In the genomic region with DNA sequence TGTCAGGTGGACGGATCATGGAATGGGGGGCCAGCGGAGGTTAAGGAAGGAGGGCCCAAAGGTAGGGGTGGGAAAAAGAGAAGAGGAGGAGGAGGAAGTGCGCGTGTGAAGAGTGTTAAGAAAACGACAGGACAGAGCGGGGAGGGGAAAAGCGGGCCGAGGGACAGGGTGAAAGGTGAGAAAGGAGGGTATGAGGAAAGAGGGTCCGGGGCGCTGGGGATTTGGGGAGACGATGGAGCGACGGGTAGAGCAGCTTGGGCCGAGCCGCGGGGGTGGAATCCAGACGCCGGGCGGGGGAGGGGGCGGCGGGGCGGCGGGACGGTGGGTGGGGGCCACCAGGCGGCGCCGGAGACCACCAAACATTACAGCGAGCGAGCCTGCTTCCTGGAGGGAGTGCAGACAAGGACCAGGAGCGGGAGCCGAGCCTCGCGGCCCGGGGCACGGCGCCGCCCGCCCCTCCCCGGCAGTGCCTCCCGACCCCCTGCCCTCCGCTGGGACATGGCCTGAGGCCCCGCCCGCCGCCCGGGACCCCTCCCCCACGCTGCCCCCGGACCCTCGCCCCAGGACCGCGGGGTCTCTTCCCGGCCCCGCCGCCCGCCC, we compare ENCODE assay signal across 8 cellular contexts. TPM values are rescaled to one million over a fixed set of nuclear protein-coding genes. Genes with fewer than 3 reads are reported as not detected.
DNase-seq lines count a peak whose midpoint lies in the region; ATAC-seq and TF ChIP-seq lines count a peak whose summit lies in the region.
"Not testable (repeated sequence)": the region's sequence is repeated elsewhere in the genome, so short reads cannot be mapped to it uniquely, and the experiment has no call there.

No MANE protein-coding gene starts in this region.

- not testable (repeated sequence) for H3K4me2 ChIP-seq in mesenchymal stem cell (ENCODE audit: low read length, poor library complexity, severe bottlenecking)
- peak overlapping the region; percentile 90 for H3K4me2 ChIP-seq in smooth muscle cell

- not testable (repeated sequence) for H3K27me3 ChIP-seq in mesenchymal stem cell (ENCODE audit: control insufficient read depth in 1 of 2, insufficient read depth in 1 of 2, low read length in 2 of 2); smooth muscle cell (ENCODE audit: low read depth)

- H4K91ac ChIP-seq in mesenchymal stem cell (ENCODE audit: low read length), result not testable (repeated sequence)

- not testable (repeated sequence) for H3K79me1 ChIP-seq in mesenchymal stem cell (replicated peaks; ENCODE audit: low read length, poor library complexity, severe bottlenecking)

- H3F3A ChIP-seq in smooth muscle cell (ENCODE audit: low read depth), result not testable (repeated sequence)

- H3K27ac ChIP-seq in mesenchymal stem cell (ENCODE audit: low read length, poor library complexity, severe bottlenecking), result not testable (repeated sequence)
- H3K27ac ChIP-seq in smooth muscle cell (ENCODE audit: low read depth), result peak overlapping the region; percentile 89

- not testable (repeated sequence) for H3K36me3 ChIP-seq in mesenchymal stem cell (ENCODE audit: control insufficient read depth in 1 of 2, insufficient read depth in 2 of 2, low read depth in 1 of 2, low read length in 2 of 2); smooth muscle cell (ENCODE audit: low read depth)

- not testable (repeated sequence) for DNase-seq in AG10803 (ENCODE audit: low read depth); activated T-helper 2 cell treated with anti-CD3 and anti-CD28 coated beads, Interferon-gamma antibody, Interleukin-2, Interleukin-4, amounts not matched to agents 10 μg/mL and 5 μg/mL and 100 μg/mL, durations not matched to agents 14 hours and 24 hours and 36 hours (ENCODE audit: low spot score); epithelial cell of proximal tubule (ENCODE audit: low read depth); mesenchymal stem cell; smooth muscle cell (lab: John Stamatoyannopoulos, UW; ENCODE audit: unreplicated experiment)
- peak; percentile 46 for DNase-seq in NB4 (ENCODE audit: low read depth)

- not testable (repeated sequence) for H3K14ac ChIP-seq in mesenchymal stem cell (ENCODE audit: low read length in 2 of 2)

- not testable (repeated sequence) for H3K4me1 ChIP-seq in mesenchymal stem cell (ENCODE audit: control insufficient read depth, insufficient read depth, low read depth, low read length); smooth muscle cell (ENCODE audit: low read depth)

- H3K36me3 Mint-ChIP-seq in activated T-helper 2 cell treated with anti-CD3 and anti-CD28 coated beads, Interferon-gamma antibody, Interleukin-2, Interleukin-4, amounts not matched to agents 10 μg/mL and 5 μg/mL and 100 μg/mL, durations not matched to agents 14 hours and 24 hours and 36 hours (ENCODE audit: low read depth), result peaks cover 20% of the 10 kb centered on the region

- H3K9me3 Mint-ChIP-seq in activated T-helper 2 cell treated with anti-CD3 and anti-CD28 coated beads, Interferon-gamma antibody, Interleukin-2, Interleukin-4, amounts not matched to agents 10 μg/mL and 5 μg/mL and 100 μg/mL, durations not matched to agents 14 hours and 24 hours and 36 hours, result not testable (repeated sequence)

- H3K27me3 Mint-ChIP-seq in activated T-helper 2 cell treated with anti-CD3 and anti-CD28 coated beads, Interferon-gamma antibody, Interleukin-2, Interleukin-4, amounts not matched to agents 10 μg/mL and 5 μg/mL and 100 μg/mL, durations not matched to agents 14 hours and 24 hours and 36 hours (ENCODE audit: low read depth), result not testable (repeated sequence)

- H4K20me1 ChIP-seq in smooth muscle cell (ENCODE audit: low read depth), result peaks cover 27% of the 10 kb centered on the region

- H2BK12ac ChIP-seq in mesenchymal stem cell (ENCODE audit: low read length in 2 of 2), result not testable (repeated sequence)

- H4K8ac ChIP-seq in mesenchymal stem cell (ENCODE audit: low read length), result not testable (repeated sequence)

- H2AFZ ChIP-seq in mesenchymal stem cell (ENCODE audit: low read depth, low read length); smooth muscle cell (ENCODE audit: low read depth): not testable (repeated sequence)

- H3K9me3 ChIP-seq in mesenchymal stem cell (ENCODE audit: control insufficient read depth, low read length); smooth muscle cell (replicated peaks; ENCODE audit: low read depth): not testable (repeated sequence)

- peaks cover 19% of the 10 kb centered on the region for H3K4me1 Mint-ChIP-seq in activated T-helper 2 cell treated with anti-CD3 and anti-CD28 coated beads, Interferon-gamma antibody, Interleukin-2, Interleukin-4, amounts not matched to agents 10 μg/mL and 5 μg/mL and 100 μg/mL, durations not matched to agents 14 hours and 24 hours and 36 hours (ENCODE audit: low read depth)

- H3K4me3 Mint-ChIP-seq in activated T-helper 2 cell treated with anti-CD3 and anti-CD28 coated beads, Interferon-gamma antibody, Interleukin-2, Interleukin-4, amounts not matched to agents 10 μg/mL and 5 μg/mL and 100 μg/mL, durations not matched to agents 14 hours and 24 hours and 36 hours (ENCODE audit: low read depth), result peak overlapping the region; percentile 95

- TF ChIP-seq POLR2A in NB4 (IDR thresholded peaks at IDR 0.05; ENCODE audit: extremely low read depth, insufficient read length), result not testable (repeated sequence)

- no CpG with 5 or more reads among the region's 54 CpGs for WGBS in mesenchymal stem cell
- WGBS in smooth muscle cell (ENCODE audit: low lambda C conversion rate), result no CpG with 5 or more reads among the region's 54 CpGs

- H3K9ac ChIP-seq in mesenchymal stem cell (ENCODE audit: low read length) (peak overlapping the region; percentile 75), smooth muscle cell (ENCODE audit: low read depth) (peak overlapping the region; percentile 94)

- not testable (repeated sequence) for H2BK5ac ChIP-seq in mesenchymal stem cell (ENCODE audit: low read depth, low read length, poor library complexity, severe bottlenecking)

- H3K4ac ChIP-seq in mesenchymal stem cell (ENCODE audit: low read depth in 1 of 2, low read length in 2 of 2), result not testable (repeated sequence)

- H3K27ac Mint-ChIP-seq in activated T-helper 2 cell treated with anti-CD3 and anti-CD28 coated beads, Interferon-gamma antibody, Interleukin-2, Interleukin-4, amounts not matched to agents 10 μg/mL and 5 μg/mL and 100 μg/mL, durations not matched to agents 14 hours and 24 hours and 36 hours, result peak overlapping the region; percentile 71

- not testable (repeated sequence) for H2BK120ac ChIP-seq in mesenchymal stem cell (ENCODE audit: low read depth, low read length)

- H3K4me3 ChIP-seq in AG10803 (ENCODE audit: low read length), result peak overlapping the region; percentile 46
- H3K4me3 ChIP-seq in NB4 (ENCODE audit: low read depth, low read length), result peak overlapping the region; percentile 53
- H3K4me3 ChIP-seq in epithelial cell of proximal tubule (ENCODE audit: low read depth, low read length), result peak overlapping the region; percentile 62
- H3K4me3 ChIP-seq in mesenchymal stem cell (ENCODE audit: insufficient read depth in 1 of 2, low read depth in 1 of 2, low read length in 2 of 2), result peak overlapping the region; percentile 64 to 70
- peak overlapping the region; percentile 78 for H3K4me3 ChIP-seq in smooth muscle cell

- TF ChIP-seq CTCF in AG10803 (conservative IDR thresholded peaks at IDR 0.05; ENCODE audit: low read length); NB4 (IDR thresholded peaks at IDR 0.05; ENCODE audit: low read depth, low read length); epithelial cell of proximal tubule (conservative IDR thresholded peaks at IDR 0.05; ENCODE audit: low read depth, low read length); smooth muscle cell (IDR thresholded peaks at IDR 0.05; ENCODE audit: borderline replicate concordance, insufficient read depth, poor library complexity, severe bottlenecking): not testable (repeated sequence)

- intact Hi-C loops in activated T-helper 2 cell treated with anti-CD3 and anti-CD28 coated beads, Interferon-gamma antibody, Interleukin-2, Interleukin-4, amounts not matched to agents 10 μg/mL and 5 μg/mL and 100 μg/mL, durations not matched to agents 14 hours and 24 hours and 36 hours (cut with micrococcal nuclease), result not testable (repeated sequence)

- H2BK15ac ChIP-seq in mesenchymal stem cell (ENCODE audit: low read depth, poor library complexity, severe bottlenecking), result not testable (repeated sequence)

- not testable (repeated sequence) for H3K18ac ChIP-seq in mesenchymal stem cell (ENCODE audit: low read depth in 1 of 2, low read length in 2 of 2)

- not testable (repeated sequence) for H3K23ac ChIP-seq in mesenchymal stem cell (ENCODE audit: low read length in 2 of 2)

- peaks cover 30% of the 10 kb centered on the region for H3K79me2 ChIP-seq in smooth muscle cell (ENCODE audit: low read depth)

- ATAC-seq in GM19395 (IDR thresholded peaks at IDR 0.05; ENCODE audit: unreplicated experiment), result peak; percentile 10
- ATAC-seq in HG02970 (IDR thresholded peaks at IDR 0.05; ENCODE audit: low FRiP score, unreplicated experiment), result peak; percentile 18

- not testable (repeated sequence) for H2AK5ac ChIP-seq in mesenchymal stem cell (ENCODE audit: low read length, severe bottlenecking)

RNA-seq across cellular contexts. Expression of a gene that starts 15.9 kb away (rescaled TPM):
- total RNA-seq in activated T-helper 2 cell treated with anti-CD3 and anti-CD28 coated beads, Interferon-gamma antibody, Interleukin-2, Interleukin-4, amounts not matched to agents 10 μg/mL and 5 μg/mL and 100 μg/mL, durations not matched to agents 14 hours and 24 hours and 36 hours, result 1.9 and 2.7 TPM in 2 replicates
- total RNA-seq in epithelial cell of proximal tubule (0.65 and 1.0 TPM in 2 replicates), smooth muscle cell (1.7 and 1.9 TPM in 2 replicates)
- polyA plus RNA-seq in mesenchymal stem cell (2013, experiment 1 of 2), result 1.0 TPM
- 1.4 TPM for polyA plus RNA-seq in mesenchymal stem cell (2013, experiment 2 of 2)
- 0.18 and 0.50 TPM in 2 replicates for polyA plus RNA-seq in smooth muscle cell
